In the genomic region with DNA sequence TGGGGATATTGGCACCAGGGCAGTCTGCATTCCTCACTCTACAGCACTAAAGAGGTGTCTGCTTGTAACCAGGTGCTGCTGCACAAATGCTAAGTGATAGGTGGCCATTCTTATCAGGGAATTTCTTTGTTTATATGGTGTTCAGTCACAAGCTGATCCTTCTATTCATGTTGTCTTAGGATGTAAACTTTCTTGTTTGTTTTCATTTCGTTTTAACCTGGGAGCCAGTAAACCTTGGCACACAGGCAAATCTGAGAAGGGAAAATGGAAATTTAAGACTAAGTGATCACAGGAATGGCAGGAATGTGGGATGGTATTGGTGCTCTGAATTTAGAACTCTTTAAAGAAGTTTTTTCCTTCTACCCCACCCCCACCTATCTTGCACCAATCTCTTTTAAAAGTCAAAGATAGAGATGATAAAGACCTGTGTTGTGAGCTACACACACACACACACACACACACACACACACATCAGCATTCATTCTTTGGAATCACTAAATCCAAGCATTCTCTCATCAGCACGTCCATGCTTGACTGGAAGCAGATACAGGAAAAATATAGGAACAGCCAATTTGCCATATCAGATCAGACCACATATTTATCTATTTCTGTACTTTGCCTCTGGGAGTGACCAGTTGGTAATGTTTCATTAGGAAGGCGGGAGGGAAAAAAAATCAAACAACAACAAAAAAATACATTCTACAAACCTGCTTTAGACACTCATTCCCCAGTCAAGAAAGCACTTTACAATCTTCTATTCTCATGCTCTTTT, we compare ENCODE assay signal across 28 cellular contexts.
A peak's percentile ranks its signal among the peaks of the same experiment; 100 is the strongest.
DNase-seq lines count a peak whose midpoint lies in the region; ATAC-seq and TF ChIP-seq lines count a peak whose summit lies in the region.
"Had no signal": no experiment of that assay in that cellular context is flagged by ENCODE, and none has a peak within 500 bp of the region (broad histone marks: within the 10 kb centered on the region; RNA-seq: fewer than 3 reads in every experiment).

No MANE protein-coding gene starts in this region.

- H4K12ac ChIP-seq in trophoblast cell (ENCODE audit: low read depth, low read length), result no peak overlapping the region

- no peaks in the 10 kb centered on the region for H3K36me3 ChIP-seq in trophoblast cell (ENCODE audit: control insufficient read depth in 1 of 2, insufficient read depth in 2 of 2, low read length in 2 of 2)
- no peaks in the 10 kb centered on the region for H3K36me3 ChIP-seq in osteoblast (ENCODE audit: insufficient read depth, low read length)
- H3K36me3 ChIP-seq: ascending aorta, esophagus squamous epithelium, uterus had no signal

- H2BK5ac ChIP-seq in H9 (ENCODE audit: insufficient read length, low read length), result no peak overlapping the region
- H2BK5ac ChIP-seq in trophoblast cell (ENCODE audit: low read depth, low read length, poor library complexity), result no peak overlapping the region

- H2BK20ac ChIP-seq in H9 (ENCODE audit: low read depth, low read length, poor library complexity, severe bottlenecking), result peak overlapping the region; percentile 98

- no peak overlapping the region for H4K91ac ChIP-seq in H9 (ENCODE audit: insufficient read length, low read depth, low read length)
- H4K91ac ChIP-seq in trophoblast cell (ENCODE audit: low read depth, low read length), result no peak overlapping the region

- no peak for ATAC-seq in activated naive CD8-positive, alpha-beta T cell treated with anti-CD3 and anti-CD28 coated beads, Interleukin-2, amount 50 U/mL, for 24 hours
- no peak for ATAC-seq in stimulated activated naive CD8-positive, alpha-beta T cell treated with anti-CD3 and anti-CD28 coated beads, Interleukin-15, amount 100 ng/mL, for 72 hours
- ATAC-seq: activated CD8-positive, alpha-beta T cell treated with anti-CD3 and anti-CD28 coated beads, Interleukin-2, amount 10 ng/mL, durations not matched to agents 7 days and 5 days; psoas muscle had no signal

- DNase-seq in H9, result peak; percentile 42
- peak; percentile 23 for DNase-seq in astrocyte of the hippocampus (ENCODE audit: low read depth, low spot score)
- peak; percentile 23 for DNase-seq in iPS-NIHi11 (ENCODE audit: low spot score)
- DNase-seq in trophoblast cell, result peak in 1 of 2 donors; percentile 17
- DNase-seq in activated naive CD8-positive, alpha-beta T cell treated with anti-CD3 and anti-CD28 coated beads, Interleukin-2, amount 50 U/mL, for 24 hours, result no peak
- no peak for DNase-seq in osteoblast (ENCODE audit: insufficient read length, low spot score, missing footprints)
- DNase-seq in stimulated activated naive CD8-positive, alpha-beta T cell treated with anti-CD3 and anti-CD28 coated beads, Interleukin-15, amount 100 ng/mL, for 72 hours, result no peak
- DNase-seq: activated CD4-positive, alpha-beta T cell treated with anti-CD3 and anti-CD28 coated beads for 1 hour; activated CD8-positive, alpha-beta T cell treated with anti-CD3 and anti-CD28 coated beads, Interleukin-2, amount 10 ng/mL, durations not matched to agents 7 days and 5 days; activated naive CD8-positive, alpha-beta T cell treated with anti-CD3 and anti-CD28 coated beads for 36 hours; Calu3; caudate nucleus; cortex of kidney; DND-41; esophagus squamous epithelium; hippocampal formation; kidney glomerular epithelial cell; mammary epithelial cell; MV-4-11; NCI-H1694 treated with DMSO at 0.1 percent for 48 hours; NCI-H526; psoas muscle; stimulated activated naive CD4-positive, alpha-beta T cell treated with Interleukin-2 at 50 U/mL for 16 hours; testis; uterus had no signal

- peak overlapping the region; percentile 93 to 97 (median 97); a peak in 6 of 7 replicates for H3K27ac Mint-ChIP-seq in H9
- no peak overlapping the region for H3K27ac Mint-ChIP-seq in activated naive CD8-positive, alpha-beta T cell treated with anti-CD3 and anti-CD28 coated beads, Interleukin-2, amount 50 U/mL, for 24 hours
- H3K27ac Mint-ChIP-seq in stimulated activated naive CD8-positive, alpha-beta T cell treated with anti-CD3 and anti-CD28 coated beads, Interleukin-15, amount 100 ng/mL, for 72 hours, result no peak overlapping the region
- H3K27ac Mint-ChIP-seq: activated CD8-positive, alpha-beta T cell treated with anti-CD3 and anti-CD28 coated beads, Interleukin-2, amount 10 ng/mL, durations not matched to agents 7 days and 5 days; activated naive CD8-positive, alpha-beta T cell treated with anti-CD3 and anti-CD28 coated beads for 36 hours had no signal

- H3K56ac ChIP-seq in H9 (ENCODE audit: insufficient read length, low read depth, low read length), result no peak overlapping the region

- H3T11ph ChIP-seq in H9 (ENCODE audit: low read length), result no peak overlapping the region

- no peaks in the 10 kb centered on the region for H3K23me2 ChIP-seq in H9 (ENCODE audit: insufficient read length, low read depth, low read length, poor library complexity, severe bottlenecking)

- peak overlapping the region; percentile 61 for H3K18ac ChIP-seq in H9 (ENCODE audit: insufficient read length, low read depth, low read length)
- no peak overlapping the region for H3K18ac ChIP-seq in trophoblast cell (ENCODE audit: low read length)

- TF ChIP-seq CTCF in H9 (conservative IDR thresholded peaks at IDR 0.05) (no peak), osteoblast (IDR thresholded peaks at IDR 0.05; ENCODE audit: extremely low read depth, low read depth, low read length) (no peak)

- H3K4me2 ChIP-seq in H9 (ENCODE audit: insufficient read depth, insufficient read length, low read length) (peak overlapping the region; percentile 9), trophoblast cell (ENCODE audit: low read length) (no peak overlapping the region), osteoblast (ENCODE audit: insufficient read depth, low read length) (no peak overlapping the region)

- H3K36me3 Mint-ChIP-seq in H9 (ENCODE audit: insufficient read depth in 1 of 3, low read depth in 3 of 3), result peaks cover 0 to 21% (median 3%) of the 10 kb centered on the region in 3 experiments; a peak in 5 of 7 replicates
- H3K36me3 Mint-ChIP-seq in activated naive CD8-positive, alpha-beta T cell treated with anti-CD3 and anti-CD28 coated beads, Interleukin-2, amount 50 U/mL, for 24 hours (ENCODE audit: low read depth), result no peaks in the 10 kb centered on the region
- H3K36me3 Mint-ChIP-seq: activated naive CD8-positive, alpha-beta T cell treated with anti-CD3 and anti-CD28 coated beads for 36 hours had no signal

- H2BK12ac ChIP-seq in H9 (ENCODE audit: insufficient read length, low read depth, low read length) (no peak overlapping the region), trophoblast cell (ENCODE audit: low read length) (peak overlapping the region; percentile 50)

- peak overlapping the region; percentile 68 for H4K5ac ChIP-seq in H9 (ENCODE audit: insufficient read length, low read depth, low read length)

- H2BK15ac ChIP-seq in H9 (ENCODE audit: low read depth, low read length), result no peak overlapping the region

- H3K4me3 Mint-ChIP-seq in H9, result peak overlapping the region in 1 of 2 experiments; percentile 33; a peak in 3 of 5 replicates
- H3K4me3 Mint-ChIP-seq in activated naive CD8-positive, alpha-beta T cell treated with anti-CD3 and anti-CD28 coated beads, Interleukin-2, amount 50 U/mL, for 24 hours, result no peak overlapping the region
- H3K4me3 Mint-ChIP-seq in stimulated activated naive CD8-positive, alpha-beta T cell treated with anti-CD3 and anti-CD28 coated beads, Interleukin-15, amount 100 ng/mL, for 72 hours, result no peak overlapping the region
- H3K4me3 Mint-ChIP-seq: activated CD8-positive, alpha-beta T cell treated with anti-CD3 and anti-CD28 coated beads, Interleukin-2, amount 10 ng/mL, durations not matched to agents 7 days and 5 days; activated naive CD8-positive, alpha-beta T cell treated with anti-CD3 and anti-CD28 coated beads for 36 hours had no signal

- H4K8ac ChIP-seq in H9 (replicated peaks; ENCODE audit: insufficient read length, low read depth, low read length), result no peak overlapping the region
- no peak overlapping the region for H4K8ac ChIP-seq in trophoblast cell (ENCODE audit: low read depth, low read length)

- H3K9me3 ChIP-seq in H9 (ENCODE audit: control insufficient read depth, low read depth, low read length) (no peaks in the 10 kb centered on the region), trophoblast cell (ENCODE audit: insufficient read depth, low read depth, low read length) (no peaks in the 10 kb centered on the region), osteoblast (ENCODE audit: low read depth, low read length) (peaks cover 2% of the 10 kb centered on the region)
- H3K9me3 ChIP-seq: ascending aorta, esophagus squamous epithelium, psoas muscle, testis, uterus had no signal

- H2AK5ac ChIP-seq in H9 (ENCODE audit: insufficient read length, low read length), result no peak overlapping the region
- no peak overlapping the region for H2AK5ac ChIP-seq in trophoblast cell (ENCODE audit: low read length)

- H3K79me2 ChIP-seq in H9 (ENCODE audit: insufficient read depth, low read length) (no peaks in the 10 kb centered on the region), trophoblast cell (ENCODE audit: control insufficient read depth, insufficient read depth, low read length, poor library complexity) (no peaks in the 10 kb centered on the region), osteoblast (ENCODE audit: insufficient read depth, low read length) (no peaks in the 10 kb centered on the region)

- H4K20me1 ChIP-seq in H9 (ENCODE audit: control insufficient read depth, insufficient read depth, insufficient read length) (no peaks in the 10 kb centered on the region), osteoblast (ENCODE audit: insufficient read depth, low read length) (no peaks in the 10 kb centered on the region)

- H3K9ac ChIP-seq in H9 (ENCODE audit: extremely low read depth, insufficient read length, low read length) (no peak overlapping the region), trophoblast cell (ENCODE audit: low read length) (no peak overlapping the region)

- no peaks in the 10 kb centered on the region for H3K27me3 Mint-ChIP-seq in H9 (ENCODE audit: low read depth)
- H3K27me3 Mint-ChIP-seq in activated naive CD8-positive, alpha-beta T cell treated with anti-CD3 and anti-CD28 coated beads, Interleukin-2, amount 50 U/mL, for 24 hours, result no peaks in the 10 kb centered on the region
- H3K27me3 Mint-ChIP-seq in stimulated activated naive CD8-positive, alpha-beta T cell treated with anti-CD3 and anti-CD28 coated beads, Interleukin-15, amount 100 ng/mL, for 72 hours, result no peaks in the 10 kb centered on the region
- H3K27me3 Mint-ChIP-seq: activated naive CD8-positive, alpha-beta T cell treated with anti-CD3 and anti-CD28 coated beads for 36 hours had no signal

- no peak overlapping the region for H2AFZ ChIP-seq in H9 (ENCODE audit: low read length)
- H2AFZ ChIP-seq in trophoblast cell (ENCODE audit: insufficient read depth, low read length, poor library complexity), result no peak overlapping the region
- H2AFZ ChIP-seq in osteoblast (ENCODE audit: low read length), result no peak overlapping the region

- H3K4me3 ChIP-seq in trophoblast cell (ENCODE audit: low read depth, low read length) (no peak overlapping the region), osteoblast (ENCODE audit: insufficient read depth, low read length) (no peak overlapping the region)
- H3K4me3 ChIP-seq: ascending aorta, esophagus squamous epithelium, psoas muscle, testis, uterus had no signal

- H2BK120ac ChIP-seq in H9 (ENCODE audit: low read depth, low read length, poor library complexity, severe bottlenecking) (peak overlapping the region; percentile 5), trophoblast cell (ENCODE audit: insufficient read depth, low read length, poor library complexity) (no peak overlapping the region)

- H3K4me1 ChIP-seq in H9 (ENCODE audit: insufficient read depth, low read length), result peaks cover 14% of the 10 kb centered on the region; the same call in 1 of the 2 replicates
- H3K4me1 ChIP-seq in trophoblast cell (ENCODE audit: control insufficient read depth in 1 of 2, insufficient read depth in 2 of 2, low read length in 2 of 2), result peaks cover 3 to 5% of the 10 kb centered on the region in 2 experiments
- H3K4me1 ChIP-seq in osteoblast (ENCODE audit: insufficient read depth, low read length), result no peaks in the 10 kb centered on the region
- H3K4me1 ChIP-seq: ascending aorta, esophagus squamous epithelium, psoas muscle, testis, uterus had no signal

- H3K14ac ChIP-seq in H9 (ENCODE audit: insufficient read depth, low read length), result no peak overlapping the region
- H3K14ac ChIP-seq in trophoblast cell (ENCODE audit: low read length), result no peak overlapping the region

- H3K27me3 ChIP-seq in H9 (ENCODE audit: insufficient read depth, low read length) (no peaks in the 10 kb centered on the region), trophoblast cell (ENCODE audit: insufficient read depth, low read length) (no peaks in the 10 kb centered on the region), osteoblast (ENCODE audit: insufficient read depth, low read length) (no peaks in the 10 kb centered on the region)
- H3K27me3 ChIP-seq: ascending aorta, esophagus squamous epithelium, testis, uterus had no signal

- peaks cover 0 to 6% of the 10 kb centered on the region in 2 experiments; a peak in 3 of 5 replicates for H3K9me3 Mint-ChIP-seq in H9
- no peaks in the 10 kb centered on the region for H3K9me3 Mint-ChIP-seq in activated naive CD8-positive, alpha-beta T cell treated with anti-CD3 and anti-CD28 coated beads, Interleukin-2, amount 50 U/mL, for 24 hours
- peaks cover 0 to 11% of the 10 kb centered on the region in 2 donors for H3K9me3 Mint-ChIP-seq in stimulated activated naive CD8-positive, alpha-beta T cell treated with anti-CD3 and anti-CD28 coated beads, Interleukin-15, amount 100 ng/mL, for 72 hours
- H3K9me3 Mint-ChIP-seq: activated naive CD8-positive, alpha-beta T cell treated with anti-CD3 and anti-CD28 coated beads for 36 hours had no signal

- H3K23ac ChIP-seq in H9 (ENCODE audit: insufficient read length, low read depth, low read length) (no peak overlapping the region), trophoblast cell (ENCODE audit: low read length) (no peak overlapping the region)

- no CpG with 5 or more reads among the region's 3 CpGs for WGBS in H9 (ENCODE audit: extremely low coverage, insufficient read length, low lambda C conversion rate)
- WGBS in trophoblast cell (ENCODE audit: extremely low coverage, insufficient coverage, insufficient read length), result no CpG with 5 or more reads among the region's 3 CpGs

- H3K4ac ChIP-seq in H9 (ENCODE audit: low read depth, low read length) (no peak overlapping the region), trophoblast cell (ENCODE audit: low read depth, low read length) (no peak overlapping the region)

- H3K27ac ChIP-seq in H9 (ENCODE audit: insufficient read length, low read depth, low read length), result peak overlapping the region; percentile 62
- peak overlapping the region; percentile 59 for H3K27ac ChIP-seq in trophoblast cell (ENCODE audit: low read depth, low read length)
- H3K27ac ChIP-seq in osteoblast (ENCODE audit: low read depth, low read length), result no peak overlapping the region
- H3K27ac ChIP-seq: ascending aorta, C4-2B, esophagus squamous epithelium, psoas muscle, RWPE1, testis, uterus had no signal

- no peaks in the 10 kb centered on the region for H3K79me1 ChIP-seq in H9 (ENCODE audit: insufficient read depth, low read depth, low read length, poor library complexity, severe bottlenecking)
- peaks cover 2% of the 10 kb centered on the region for H3K79me1 ChIP-seq in trophoblast cell (ENCODE audit: low read length)

- peaks cover 50 to 55% of the 10 kb centered on the region in 2 experiments for H3K4me1 Mint-ChIP-seq in H9
- H3K4me1 Mint-ChIP-seq in activated naive CD8-positive, alpha-beta T cell treated with anti-CD3 and anti-CD28 coated beads, Interleukin-2, amount 50 U/mL, for 24 hours, result no peaks in the 10 kb centered on the region
- H3K4me1 Mint-ChIP-seq in stimulated activated naive CD8-positive, alpha-beta T cell treated with anti-CD3 and anti-CD28 coated beads, Interleukin-15, amount 100 ng/mL, for 72 hours, result no peaks in the 10 kb centered on the region
- H3K4me1 Mint-ChIP-seq: activated naive CD8-positive, alpha-beta T cell treated with anti-CD3 and anti-CD28 coated beads for 36 hours had no signal

Comparison
In these comparisons a context has a peak if more than half of its experiments do, and no peak if none do; other contexts are left out.
1. DNase-seq: peak in H9 (single experiment), astrocyte of the hippocampus (single experiment) and iPS-NIHi11 (single experiment); none in activated naive CD8-positive, alpha-beta T cell treated with anti-CD3 and anti-CD28 coated beads, Interleukin-2, amount 50 U/mL, for 24 hours (single experiment), osteoblast (single experiment) and stimulated activated naive CD8-positive, alpha-beta T cell treated with anti-CD3 and anti-CD28 coated beads, Interleukin-15, amount 100 ng/mL, for 72 hours (0 of 2).
2. H3K27ac Mint-ChIP-seq: peak in H9 (3 of 3); none in activated naive CD8-positive, alpha-beta T cell treated with anti-CD3 and anti-CD28 coated beads, Interleukin-2, amount 50 U/mL, for 24 hours (single experiment) and stimulated activated naive CD8-positive, alpha-beta T cell treated with anti-CD3 and anti-CD28 coated beads, Interleukin-15, amount 100 ng/mL, for 72 hours (0 of 2).